ENCODE assay signal across 11 cellular contexts in genomic region chrX:79182616-79183015, GRCh38. TPM values are rescaled to one million over a fixed set of nuclear protein-coding genes. Genes with fewer than 3 reads are reported as not detected.
DNase-seq lines count a peak whose midpoint lies in the region; ATAC-seq and TF ChIP-seq lines count a peak whose summit lies in the region.
"Had no signal": no experiment of that assay in that cellular context is flagged by ENCODE, and none has a peak within 500 bp of the region (broad histone marks: within the 10 kb centered on the region; RNA-seq: fewer than 3 reads in every experiment).

No MANE protein-coding gene starts in this region.

- peak overlapping the region; percentile 72 for H3K27ac Mint-ChIP-seq in activated CD8-positive, alpha-beta T cell treated with anti-CD3 and anti-CD28 coated beads, Interleukin-2, amount 10 ng/mL, durations not matched to agents 7 days and 5 days
- H3K27ac Mint-ChIP-seq in endodermal cell = no peak overlapping the region
- no peak overlapping the region for H3K27ac Mint-ChIP-seq in osteocyte (ENCODE audit: unreplicated experiment)

- no peaks in the 10 kb centered on the region for H3K9me3 ChIP-seq in endodermal cell (ENCODE audit: control insufficient read depth, low read length)
- H3K9me3 ChIP-seq: sigmoid colon had no signal

- ATAC-seq in GM19397 (IDR thresholded peaks at IDR 0.05; ENCODE audit: unreplicated experiment) = peak; percentile 76
- ATAC-seq in HG03039 (IDR thresholded peaks at IDR 0.05; ENCODE audit: unreplicated experiment) = peak; percentile 89
- ATAC-seq in activated CD8-positive, alpha-beta T cell treated with anti-CD3 and anti-CD28 coated beads, Interleukin-2, amount 10 ng/mL, durations not matched to agents 7 days and 5 days = peak; percentile 64

- no peak overlapping the region for H3K4me3 ChIP-seq in endodermal cell (ENCODE audit: low read length)
- H3K4me3 ChIP-seq: sigmoid colon had no signal

- peak overlapping the region; percentile 25 for H3K4me3 Mint-ChIP-seq in activated CD8-positive, alpha-beta T cell treated with anti-CD3 and anti-CD28 coated beads, Interleukin-2, amount 10 ng/mL, durations not matched to agents 7 days and 5 days
- H3K4me3 Mint-ChIP-seq in endodermal cell (no peak overlapping the region), osteocyte (ENCODE audit: unreplicated experiment) (no peak overlapping the region)

- in situ Hi-C loops in GM13976 (cut with MboI; ENCODE audit: low sequenced_read_pairs, unreplicated experiment) = no loop called here

- H3K4me1 ChIP-seq in endodermal cell (ENCODE audit: control insufficient read depth, insufficient read depth, low read length) = no peaks in the 10 kb centered on the region
- H3K4me1 ChIP-seq: sigmoid colon had no signal

- no peaks in the 10 kb centered on the region for H3K27me3 Mint-ChIP-seq in activated CD8-positive, alpha-beta T cell treated with anti-CD3 and anti-CD28 coated beads, Interleukin-2, amount 10 ng/mL, durations not matched to agents 7 days and 5 days (ENCODE audit: low read depth)
- H3K27me3 Mint-ChIP-seq in endodermal cell (ENCODE audit: insufficient read depth) (no peaks in the 10 kb centered on the region), osteocyte (ENCODE audit: unreplicated experiment) (no peaks in the 10 kb centered on the region)

- CTCF ChIA-PET in activated CD8-positive, alpha-beta T cell treated with anti-CD3 and anti-CD28 coated beads, Interleukin-2, amount 10 ng/mL, durations not matched to agents 7 days and 5 days (lab: Charles Lee) = interaction anchor here (1.0 to 2.4 kb wide), 5 partner anchors 10 to 67 kb away, joined by 3 to 7 read pairs (median 3); no protein-coding TSS in a partner anchor

- no peak overlapping the region for H3K27ac ChIP-seq in endodermal cell (ENCODE audit: low read depth, low read length)
- H3K27ac ChIP-seq: sigmoid colon had no signal

- POLR2A ChIA-PET in activated CD8-positive, alpha-beta T cell treated with anti-CD3 and anti-CD28 coated beads, Interleukin-2, amount 10 ng/mL, durations not matched to agents 7 days and 5 days (lab: Charles Lee) = interaction anchor here (0.8 to 1.5 kb wide), 4 partner anchors 10 to 76 kb away, joined by 3 to 4 read pairs (median 3); no protein-coding TSS in a partner anchor

- DNase-seq in GM13976 (ENCODE audit: low spot score) = peak; percentile 15
- no peak for DNase-seq in activated CD8-positive, alpha-beta T cell treated with anti-CD3 and anti-CD28 coated beads, Interleukin-2, amount 10 ng/mL, durations not matched to agents 7 days and 5 days
- DNase-seq in endodermal cell = no peak
- DNase-seq in osteocyte (ENCODE audit: extremely low spot score, unreplicated experiment) = no peak
- DNase-seq in NK-92 (lab: John Stamatoyannopoulos, UW; ENCODE audit: unreplicated experiment) = no peak
- no peak for DNase-seq in hippocampal formation (lab: John Stamatoyannopoulos, UW)
- DNase-seq: activated CD4-positive, alpha-beta T cell treated with anti-CD3 and anti-CD28 coated beads, Interleukin-2, amount 50 U/mL, for 48 hours; effector CD8-positive, alpha-beta T cell; sigmoid colon had no signal

- H3K27me3 ChIP-seq in endodermal cell (ENCODE audit: control insufficient read depth, insufficient read depth, low read length, poor library complexity, severe bottlenecking) = no peaks in the 10 kb centered on the region
- H3K27me3 ChIP-seq: sigmoid colon had no signal

- peaks cover 4% of the 10 kb centered on the region for H3K9me3 Mint-ChIP-seq in activated CD8-positive, alpha-beta T cell treated with anti-CD3 and anti-CD28 coated beads, Interleukin-2, amount 10 ng/mL, durations not matched to agents 7 days and 5 days (ENCODE audit: insufficient read depth)
- H3K9me3 Mint-ChIP-seq in endodermal cell (peaks cover 19% of the 10 kb centered on the region), osteocyte (ENCODE audit: unreplicated experiment) (peaks cover 11% of the 10 kb centered on the region)

- TF ChIP-seq CTCF in GM13976 (IDR thresholded peaks at IDR 0.05; ENCODE audit: borderline replicate concordance, control extremely low read depth, extremely low read depth, insufficient read depth, missing control alignments) (no peak), endodermal cell (conservative IDR thresholded peaks at IDR 0.05) (no peak), osteocyte (IDR thresholded peaks at IDR 0.05) (no peak)

- no peak overlapping the region for H3K9ac ChIP-seq in endodermal cell (ENCODE audit: extremely low read depth, low read length, poor library complexity, severe bottlenecking)

- peaks cover 55% of the 10 kb centered on the region for H3K4me1 Mint-ChIP-seq in activated CD8-positive, alpha-beta T cell treated with anti-CD3 and anti-CD28 coated beads, Interleukin-2, amount 10 ng/mL, durations not matched to agents 7 days and 5 days (ENCODE audit: low read depth)
- H3K4me1 Mint-ChIP-seq in endodermal cell = no peaks in the 10 kb centered on the region
- no peaks in the 10 kb centered on the region for H3K4me1 Mint-ChIP-seq in osteocyte (ENCODE audit: unreplicated experiment)

- H3K36me3 ChIP-seq in endodermal cell (ENCODE audit: control insufficient read depth, insufficient read depth, low read length) = no peaks in the 10 kb centered on the region
- H3K36me3 ChIP-seq: sigmoid colon had no signal

- peaks cover 36% of the 10 kb centered on the region for H3K36me3 Mint-ChIP-seq in activated CD8-positive, alpha-beta T cell treated with anti-CD3 and anti-CD28 coated beads, Interleukin-2, amount 10 ng/mL, durations not matched to agents 7 days and 5 days (ENCODE audit: low read depth)
- H3K36me3 Mint-ChIP-seq in endodermal cell (ENCODE audit: low read depth) = no peaks in the 10 kb centered on the region
- H3K36me3 Mint-ChIP-seq in osteocyte (ENCODE audit: unreplicated experiment) = no peaks in the 10 kb centered on the region

RNA-seq across cellular contexts. Expression of gene GPR174, which starts 38.1 kb away (rescaled TPM):
- 10 to 100 TPM; 19.8 to 20.0 TPM for total RNA-seq in activated CD8-positive, alpha-beta T cell treated with anti-CD3 and anti-CD28 coated beads, Interleukin-2, amount 10 ng/mL, durations not matched to agents 7 days and 5 days
- total RNA-seq in endodermal cell (not detected), osteocyte (not detected in 2 replicates)
- not detected for polyA plus RNA-seq in endodermal cell (2013, experiment 1 of 2)
- polyA plus RNA-seq in endodermal cell (2013, experiment 2 of 2) = not detected

Comparison
In these comparisons a context has a peak if more than half of its experiments do, and no peak if none do; other contexts are left out.
1. RNA of gene GPR174, which starts 38.1 kb away (total RNA-seq): 19.8 to 20.0 TPM in activated CD8-positive, alpha-beta T cell treated with anti-CD3 and anti-CD28 coated beads, Interleukin-2, amount 10 ng/mL, durations not matched to agents 7 days and 5 days; not detected in endodermal cell and not detected in osteocyte; every median in the first group is over 10 times any median in the second.
2. Peak in every context shown above with its lines, with median percentiles within 50 percentile points of each other: ATAC-seq.